1 cellular context compared by ENCODE assay signal in the genomic region with DNA sequence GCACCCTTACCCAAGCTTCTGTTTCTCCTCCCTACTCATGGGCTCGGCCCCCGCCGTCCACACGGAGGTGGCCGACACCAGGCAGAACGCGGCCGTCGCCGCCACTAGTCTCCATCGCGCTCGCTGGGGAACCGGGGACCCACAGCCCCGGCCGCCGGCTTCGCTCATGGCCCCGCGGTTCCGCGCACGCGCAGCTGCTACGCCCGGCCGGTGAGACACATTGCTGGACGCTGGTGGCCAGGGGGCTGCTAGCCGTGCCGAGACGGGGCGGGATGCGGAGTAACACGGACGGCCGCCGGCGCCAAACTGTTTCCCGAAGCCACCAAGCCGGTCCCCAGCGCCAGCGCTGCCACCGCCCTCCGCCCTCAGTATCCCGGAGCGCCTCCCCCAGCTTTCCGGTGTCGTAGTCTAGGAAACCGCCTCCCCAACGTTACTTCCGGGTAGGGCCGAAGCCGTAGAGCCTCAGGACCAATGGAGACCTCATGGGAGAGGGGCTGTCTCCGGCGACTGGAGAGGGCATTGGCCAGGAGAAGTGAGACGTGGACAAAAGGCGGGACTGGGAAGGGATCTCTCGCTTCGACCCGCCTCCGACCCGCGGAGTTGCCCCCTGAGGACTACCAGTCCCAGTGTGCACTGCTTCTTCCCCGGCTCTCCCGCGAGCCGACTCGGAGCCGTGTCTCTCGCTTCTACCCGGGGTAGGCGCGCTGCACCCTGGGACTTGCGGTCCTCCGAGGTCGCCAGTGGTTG.
TF ChIP-seq lines count a peak whose summit lies in the region.

A gene with protein sequence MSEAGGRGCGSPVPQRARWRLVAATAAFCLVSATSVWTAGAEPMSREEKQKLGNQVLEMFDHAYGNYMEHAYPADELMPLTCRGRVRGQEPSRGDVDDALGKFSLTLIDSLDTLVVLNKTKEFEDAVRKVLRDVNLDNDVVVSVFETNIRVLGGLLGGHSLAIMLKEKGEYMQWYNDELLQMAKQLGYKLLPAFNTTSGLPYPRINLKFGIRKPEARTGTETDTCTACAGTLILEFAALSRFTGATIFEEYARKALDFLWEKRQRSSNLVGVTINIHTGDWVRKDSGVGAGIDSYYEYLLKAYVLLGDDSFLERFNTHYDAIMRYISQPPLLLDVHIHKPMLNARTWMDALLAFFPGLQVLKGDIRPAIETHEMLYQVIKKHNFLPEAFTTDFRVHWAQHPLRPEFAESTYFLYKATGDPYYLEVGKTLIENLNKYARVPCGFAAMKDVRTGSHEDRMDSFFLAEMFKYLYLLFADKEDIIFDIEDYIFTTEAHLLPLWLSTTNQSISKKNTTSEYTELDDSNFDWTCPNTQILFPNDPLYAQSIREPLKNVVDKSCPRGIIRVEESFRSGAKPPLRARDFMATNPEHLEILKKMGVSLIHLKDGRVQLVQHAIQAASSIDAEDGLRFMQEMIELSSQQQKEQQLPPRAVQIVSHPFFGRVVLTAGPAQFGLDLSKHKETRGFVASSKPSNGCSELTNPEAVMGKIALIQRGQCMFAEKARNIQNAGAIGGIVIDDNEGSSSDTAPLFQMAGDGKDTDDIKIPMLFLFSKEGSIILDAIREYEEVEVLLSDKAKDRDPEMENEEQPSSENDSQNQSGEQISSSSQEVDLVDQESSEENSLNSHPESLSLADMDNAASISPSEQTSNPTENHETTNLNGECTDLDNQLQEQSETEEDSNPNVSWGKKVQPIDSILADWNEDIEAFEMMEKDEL (minus strand): TSS at position 380 of the 747 bp plus-strand sequence. CDS start 212 bp downstream, at position 168.

TF ChIP-seq in K562, 482 proteins besides CTCF, POLR2A, EP300 and RAD21 (continued from another document and continues in another):
- TF ChIP-seq, protein P1, sequence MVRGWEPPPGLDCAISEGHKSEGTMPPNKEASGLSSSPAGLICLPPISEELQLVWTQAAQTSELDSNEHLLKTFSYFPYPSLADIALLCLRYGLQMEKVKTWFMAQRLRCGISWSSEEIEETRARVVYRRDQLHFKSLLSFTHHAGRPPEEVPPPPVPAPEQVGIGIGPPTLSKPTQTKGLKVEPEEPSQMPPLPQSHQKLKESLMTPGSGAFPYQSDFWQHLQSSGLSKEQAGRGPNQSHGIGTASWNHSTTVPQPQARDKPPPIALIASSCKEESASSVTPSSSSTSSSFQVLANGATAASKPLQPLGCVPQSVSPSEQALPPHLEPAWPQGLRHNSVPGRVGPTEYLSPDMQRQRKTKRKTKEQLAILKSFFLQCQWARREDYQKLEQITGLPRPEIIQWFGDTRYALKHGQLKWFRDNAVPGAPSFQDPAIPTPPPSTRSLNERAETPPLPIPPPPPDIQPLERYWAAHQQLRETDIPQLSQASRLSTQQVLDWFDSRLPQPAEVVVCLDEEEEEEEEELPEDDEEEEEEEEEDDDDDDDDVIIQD (CRISPR knock-in tag; IDR thresholded peaks at IDR 0.05) = no peak
- TF ChIP-seq NR1H2 (CRISPR knock-in tag; IDR thresholded peaks at IDR 0.05) = no peak
- TF ChIP-seq HIVEP1 (CRISPR knock-in tag; IDR thresholded peaks at IDR 0.05) = no peak
- TF ChIP-seq, protein P2, sequence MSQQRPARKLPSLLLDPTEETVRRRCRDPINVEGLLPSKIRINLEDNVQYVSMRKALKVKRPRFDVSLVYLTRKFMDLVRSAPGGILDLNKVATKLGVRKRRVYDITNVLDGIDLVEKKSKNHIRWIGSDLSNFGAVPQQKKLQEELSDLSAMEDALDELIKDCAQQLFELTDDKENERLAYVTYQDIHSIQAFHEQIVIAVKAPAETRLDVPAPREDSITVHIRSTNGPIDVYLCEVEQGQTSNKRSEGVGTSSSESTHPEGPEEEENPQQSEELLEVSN (IDR thresholded peaks at IDR 0.05; ENCODE audit: borderline replicate concordance in 1 of 2, extremely low read depth in 1 of 2, insufficient read depth in 1 of 2, insufficient read length in 1 of 2, low read depth in 1 of 2, low read length in 1 of 2, poor library complexity in 1 of 2, severe bottlenecking in 1 of 2) = peak in 1 of 2 experiments; percentile 45
- TF ChIP-seq, protein P3, sequence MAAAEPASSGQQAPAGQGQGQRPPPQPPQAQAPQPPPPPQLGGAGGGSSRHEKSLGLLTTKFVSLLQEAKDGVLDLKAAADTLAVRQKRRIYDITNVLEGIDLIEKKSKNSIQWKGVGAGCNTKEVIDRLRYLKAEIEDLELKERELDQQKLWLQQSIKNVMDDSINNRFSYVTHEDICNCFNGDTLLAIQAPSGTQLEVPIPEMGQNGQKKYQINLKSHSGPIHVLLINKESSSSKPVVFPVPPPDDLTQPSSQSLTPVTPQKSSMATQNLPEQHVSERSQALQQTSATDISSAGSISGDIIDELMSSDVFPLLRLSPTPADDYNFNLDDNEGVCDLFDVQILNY (CRISPR knock-in tag; IDR thresholded peaks at IDR 0.05) = peak; percentile 78; the same call in 1 of the 2 replicates
- TF ChIP-seq, protein P4, sequence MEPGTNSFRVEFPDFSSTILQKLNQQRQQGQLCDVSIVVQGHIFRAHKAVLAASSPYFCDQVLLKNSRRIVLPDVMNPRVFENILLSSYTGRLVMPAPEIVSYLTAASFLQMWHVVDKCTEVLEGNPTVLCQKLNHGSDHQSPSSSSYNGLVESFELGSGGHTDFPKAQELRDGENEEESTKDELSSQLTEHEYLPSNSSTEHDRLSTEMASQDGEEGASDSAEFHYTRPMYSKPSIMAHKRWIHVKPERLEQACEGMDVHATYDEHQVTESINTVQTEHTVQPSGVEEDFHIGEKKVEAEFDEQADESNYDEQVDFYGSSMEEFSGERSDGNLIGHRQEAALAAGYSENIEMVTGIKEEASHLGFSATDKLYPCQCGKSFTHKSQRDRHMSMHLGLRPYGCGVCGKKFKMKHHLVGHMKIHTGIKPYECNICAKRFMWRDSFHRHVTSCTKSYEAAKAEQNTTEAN (CRISPR knock-in tag; IDR thresholded peaks at IDR 0.05) = no peak
- TF ChIP-seq, protein P5, sequence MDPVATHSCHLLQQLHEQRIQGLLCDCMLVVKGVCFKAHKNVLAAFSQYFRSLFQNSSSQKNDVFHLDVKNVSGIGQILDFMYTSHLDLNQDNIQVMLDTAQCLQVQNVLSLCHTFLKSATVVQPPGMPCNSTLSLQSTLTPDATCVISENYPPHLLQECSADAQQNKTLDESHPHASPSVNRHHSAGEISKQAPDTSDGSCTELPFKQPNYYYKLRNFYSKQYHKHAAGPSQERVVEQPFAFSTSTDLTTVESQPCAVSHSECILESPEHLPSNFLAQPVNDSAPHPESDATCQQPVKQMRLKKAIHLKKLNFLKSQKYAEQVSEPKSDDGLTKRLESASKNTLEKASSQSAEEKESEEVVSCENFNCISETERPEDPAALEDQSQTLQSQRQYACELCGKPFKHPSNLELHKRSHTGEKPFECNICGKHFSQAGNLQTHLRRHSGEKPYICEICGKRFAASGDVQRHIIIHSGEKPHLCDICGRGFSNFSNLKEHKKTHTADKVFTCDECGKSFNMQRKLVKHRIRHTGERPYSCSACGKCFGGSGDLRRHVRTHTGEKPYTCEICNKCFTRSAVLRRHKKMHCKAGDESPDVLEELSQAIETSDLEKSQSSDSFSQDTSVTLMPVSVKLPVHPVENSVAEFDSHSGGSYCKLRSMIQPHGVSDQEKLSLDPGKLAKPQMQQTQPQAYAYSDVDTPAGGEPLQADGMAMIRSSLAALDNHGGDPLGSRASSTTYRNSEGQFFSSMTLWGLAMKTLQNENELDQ (CRISPR knock-in tag; IDR thresholded peaks at IDR 0.05; ENCODE audit: borderline replicate concordance) = no peak
- peak; percentile 63; the same call in 1 of the 2 replicates for TF ChIP-seq PML (IDR thresholded peaks at IDR 0.05; ENCODE audit: low read length)
- TF ChIP-seq RBM14 (IDR thresholded peaks at IDR 0.05; ENCODE audit: borderline replicate concordance, insufficient read depth, low read depth, low read length) = 0 out of 2 replicates have a peak, but pooled peaks have one; percentile 85
- no peak for TF ChIP-seq YBX1 (IDR thresholded peaks at IDR 0.05)
- TF ChIP-seq, protein P6, sequence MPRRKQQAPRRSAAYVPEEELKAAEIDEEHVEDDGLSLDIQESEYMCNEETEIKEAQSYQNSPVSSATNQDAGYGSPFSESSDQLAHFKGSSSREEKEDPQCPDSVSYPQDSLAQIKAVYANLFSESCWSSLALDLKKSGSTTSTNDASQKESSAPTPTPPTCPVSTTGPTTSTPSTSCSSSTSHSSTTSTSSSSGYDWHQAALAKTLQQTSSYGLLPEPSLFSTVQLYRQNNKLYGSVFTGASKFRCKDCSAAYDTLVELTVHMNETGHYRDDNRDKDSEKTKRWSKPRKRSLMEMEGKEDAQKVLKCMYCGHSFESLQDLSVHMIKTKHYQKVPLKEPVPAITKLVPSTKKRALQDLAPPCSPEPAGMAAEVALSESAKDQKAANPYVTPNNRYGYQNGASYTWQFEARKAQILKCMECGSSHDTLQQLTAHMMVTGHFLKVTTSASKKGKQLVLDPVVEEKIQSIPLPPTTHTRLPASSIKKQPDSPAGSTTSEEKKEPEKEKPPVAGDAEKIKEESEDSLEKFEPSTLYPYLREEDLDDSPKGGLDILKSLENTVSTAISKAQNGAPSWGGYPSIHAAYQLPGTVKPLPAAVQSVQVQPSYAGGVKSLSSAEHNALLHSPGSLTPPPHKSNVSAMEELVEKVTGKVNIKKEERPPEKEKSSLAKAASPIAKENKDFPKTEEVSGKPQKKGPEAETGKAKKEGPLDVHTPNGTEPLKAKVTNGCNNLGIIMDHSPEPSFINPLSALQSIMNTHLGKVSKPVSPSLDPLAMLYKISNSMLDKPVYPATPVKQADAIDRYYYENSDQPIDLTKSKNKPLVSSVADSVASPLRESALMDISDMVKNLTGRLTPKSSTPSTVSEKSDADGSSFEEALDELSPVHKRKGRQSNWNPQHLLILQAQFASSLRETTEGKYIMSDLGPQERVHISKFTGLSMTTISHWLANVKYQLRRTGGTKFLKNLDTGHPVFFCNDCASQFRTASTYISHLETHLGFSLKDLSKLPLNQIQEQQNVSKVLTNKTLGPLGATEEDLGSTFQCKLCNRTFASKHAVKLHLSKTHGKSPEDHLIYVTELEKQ (CRISPR knock-in tag; IDR thresholded peaks at IDR 0.05) = no peak
- TF ChIP-seq MTA2 (IDR thresholded peaks at IDR 0.05; ENCODE audit: low read depth) = no peak
- TF ChIP-seq TEAD4 (IDR thresholded peaks at IDR 0.05; ENCODE audit: low read length) = no peak
- TF ChIP-seq TEAD4 (CRISPR knock-in tag; IDR thresholded peaks at IDR 0.05; ENCODE audit: borderline replicate concordance) = no peak
- TF ChIP-seq EWSR1 (IDR thresholded peaks at IDR 0.05; ENCODE audit: borderline replicate concordance, low read depth, partially characterized antibody) = no peak
- peak; percentile 88 for TF ChIP-seq TBP (optimal IDR thresholded peaks at IDR 0.05; ENCODE audit: low read depth, low read length)
- TF ChIP-seq, protein P7, sequence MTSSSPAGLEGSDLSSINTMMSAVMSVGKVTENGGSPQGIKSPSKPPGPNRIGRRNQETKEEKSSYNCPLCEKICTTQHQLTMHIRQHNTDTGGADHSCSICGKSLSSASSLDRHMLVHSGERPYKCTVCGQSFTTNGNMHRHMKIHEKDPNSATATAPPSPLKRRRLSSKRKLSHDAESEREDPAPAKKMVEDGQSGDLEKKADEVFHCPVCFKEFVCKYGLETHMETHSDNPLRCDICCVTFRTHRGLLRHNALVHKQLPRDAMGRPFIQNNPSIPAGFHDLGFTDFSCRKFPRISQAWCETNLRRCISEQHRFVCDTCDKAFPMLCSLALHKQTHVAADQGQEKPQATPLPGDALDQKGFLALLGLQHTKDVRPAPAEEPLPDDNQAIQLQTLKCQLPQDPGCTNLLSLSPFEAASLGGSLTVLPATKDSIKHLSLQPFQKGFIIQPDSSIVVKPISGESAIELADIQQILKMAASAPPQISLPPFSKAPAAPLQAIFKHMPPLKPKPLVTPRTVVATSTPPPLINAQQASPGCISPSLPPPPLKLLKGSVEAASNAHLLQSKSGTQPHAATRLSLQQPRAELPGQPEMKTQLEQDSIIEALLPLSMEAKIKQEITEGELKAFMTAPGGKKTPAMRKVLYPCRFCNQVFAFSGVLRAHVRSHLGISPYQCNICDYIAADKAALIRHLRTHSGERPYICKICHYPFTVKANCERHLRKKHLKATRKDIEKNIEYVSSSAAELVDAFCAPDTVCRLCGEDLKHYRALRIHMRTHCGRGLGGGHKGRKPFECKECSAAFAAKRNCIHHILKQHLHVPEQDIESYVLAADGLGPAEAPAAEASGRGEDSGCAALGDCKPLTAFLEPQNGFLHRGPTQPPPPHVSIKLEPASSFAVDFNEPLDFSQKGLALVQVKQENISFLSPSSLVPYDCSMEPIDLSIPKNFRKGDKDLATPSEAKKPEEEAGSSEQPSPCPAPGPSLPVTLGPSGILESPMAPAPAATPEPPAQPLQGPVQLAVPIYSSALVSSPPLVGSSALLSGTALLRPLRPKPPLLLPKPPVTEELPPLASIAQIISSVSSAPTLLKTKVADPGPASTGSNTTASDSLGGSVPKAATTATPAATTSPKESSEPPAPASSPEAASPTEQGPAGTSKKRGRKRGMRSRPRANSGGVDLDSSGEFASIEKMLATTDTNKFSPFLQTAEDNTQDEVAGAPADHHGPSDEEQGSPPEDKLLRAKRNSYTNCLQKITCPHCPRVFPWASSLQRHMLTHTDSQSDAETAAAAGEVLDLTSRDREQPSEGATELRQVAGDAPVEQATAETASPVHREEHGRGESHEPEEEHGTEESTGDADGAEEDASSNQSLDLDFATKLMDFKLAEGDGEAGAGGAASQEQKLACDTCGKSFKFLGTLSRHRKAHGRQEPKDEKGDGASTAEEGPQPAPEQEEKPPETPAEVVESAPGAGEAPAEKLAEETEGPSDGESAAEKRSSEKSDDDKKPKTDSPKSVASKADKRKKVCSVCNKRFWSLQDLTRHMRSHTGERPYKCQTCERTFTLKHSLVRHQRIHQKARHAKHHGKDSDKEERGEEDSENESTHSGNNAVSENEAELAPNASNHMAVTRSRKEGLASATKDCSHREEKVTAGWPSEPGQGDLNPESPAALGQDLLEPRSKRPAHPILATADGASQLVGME (CRISPR knock-in tag; IDR thresholded peaks at IDR 0.05) = peak; percentile 87
- TF ChIP-seq HCFC1 (IDR thresholded peaks at IDR 0.05; ENCODE audit: low read depth, low read length) = peak; percentile 96
- TF ChIP-seq, protein P8, sequence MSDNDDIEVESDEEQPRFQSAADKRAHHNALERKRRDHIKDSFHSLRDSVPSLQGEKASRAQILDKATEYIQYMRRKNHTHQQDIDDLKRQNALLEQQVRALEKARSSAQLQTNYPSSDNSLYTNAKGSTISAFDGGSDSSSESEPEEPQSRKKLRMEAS (CRISPR knock-in tag; IDR thresholded peaks at IDR 0.05) = peak; percentile 41; the same call in 1 of the 2 replicates
- TF ChIP-seq GATAD2A (IDR thresholded peaks at IDR 0.05) = no peak
- peak; percentile 49 for TF ChIP-seq MEIS2 (IDR thresholded peaks at IDR 0.05; ENCODE audit: partially characterized antibody)
